Comparison of ENCODE assay signal across 7 cellular contexts in the genomic region with DNA sequence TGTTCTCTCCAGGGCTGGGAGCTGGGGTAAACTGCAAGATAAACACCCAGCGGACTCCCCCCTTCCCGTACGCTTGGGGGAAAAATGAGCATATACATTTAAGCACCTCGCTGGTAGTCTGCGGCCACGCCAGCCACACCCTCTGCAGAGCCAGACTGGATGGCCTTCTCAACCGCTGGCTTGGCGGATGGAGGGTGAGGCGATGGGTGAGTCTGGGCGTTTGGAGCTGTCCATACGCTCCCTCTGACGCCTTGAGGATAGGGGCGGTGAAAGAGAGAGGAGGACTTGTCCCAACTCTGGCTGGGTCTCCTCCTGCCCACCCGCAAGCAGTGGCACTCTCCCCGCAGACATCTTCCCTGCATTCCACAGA. TPM values are rescaled to one million over a fixed set of nuclear protein-coding genes. Genes with fewer than 3 reads are reported as not detected.
DNase-seq lines count a peak whose midpoint lies in the region; ATAC-seq, FAIRE-seq and TF ChIP-seq lines count a peak whose summit lies in the region.

No MANE protein-coding gene starts in this region.

- H3K4me1 ChIP-seq in H9 (ENCODE audit: insufficient read depth, low read length) (peaks cover 10% of the 10 kb centered on the region), left ventricle myocardium inferior (peaks cover 96% of the 10 kb centered on the region), skeletal muscle tissue (ENCODE audit: control insufficient read depth in 3 of 3, insufficient read depth in 3 of 3, low read length in 3 of 3) (peaks cover 65 to 68% (median 68%) of the 10 kb centered on the region in 3 donors)

- H3K27ac ChIP-seq in H9 (ENCODE audit: insufficient read length, low read depth, low read length) (no peak overlapping the region), left ventricle myocardium inferior (replicated peaks) (peak overlapping the region; percentile 91), skeletal muscle tissue (ENCODE audit: low read depth, low read length) (peak overlapping the region; percentile 71)

- H3K27me3 ChIP-seq in H9 (ENCODE audit: insufficient read depth, low read length) (no peaks in the 10 kb centered on the region), left ventricle myocardium inferior (ENCODE audit: low read depth) (no peaks in the 10 kb centered on the region), skeletal muscle tissue (ENCODE audit: control insufficient read depth in 3 of 3, insufficient read depth in 3 of 3, low read length in 3 of 3) (no peaks in the 10 kb centered on the region)

- peak; percentile 3 for ATAC-seq in WTC11

- H2BK20ac ChIP-seq in H9 (ENCODE audit: low read depth, low read length, poor library complexity, severe bottlenecking) = no peak overlapping the region

- no peak overlapping the region for H3K56ac ChIP-seq in H9 (ENCODE audit: insufficient read length, low read depth, low read length)

- H3K4me3 Mint-ChIP-seq in H9 (peak overlapping the region; percentile 79 to 88), WTC11 (peak overlapping the region; percentile 79)

- no peak overlapping the region for H4K5ac ChIP-seq in H9 (ENCODE audit: insufficient read length, low read depth, low read length)

- no peak overlapping the region for H4K91ac ChIP-seq in H9 (ENCODE audit: insufficient read length, low read depth, low read length)

- FAIRE-seq in frontal cortex (lab: Jason Lieb, UNC) (no peak), GM19239 (lab: Jason Lieb, UNC) (no peak)

- no peak overlapping the region for H3T11ph ChIP-seq in H9 (ENCODE audit: low read length)

- H3K27me3 Mint-ChIP-seq in H9 (ENCODE audit: low read depth) (peaks cover 22% of the 10 kb centered on the region), WTC11 (ENCODE audit: low read depth) (peaks cover 22% of the 10 kb centered on the region)

- H3K4ac ChIP-seq in H9 (ENCODE audit: low read depth, low read length) = no peak overlapping the region

- peaks cover 15% of the 10 kb centered on the region for H3K23me2 ChIP-seq in H9 (ENCODE audit: insufficient read length, low read depth, low read length, poor library complexity, severe bottlenecking)

- no peak overlapping the region for H3K14ac ChIP-seq in H9 (ENCODE audit: insufficient read depth, low read length)

- peak overlapping the region; percentile 89 for H3K4me2 ChIP-seq in H9 (ENCODE audit: insufficient read depth, insufficient read length, low read length)

- no peak overlapping the region for H2BK15ac ChIP-seq in H9 (ENCODE audit: low read depth, low read length)

- H2BK5ac ChIP-seq in H9 (ENCODE audit: insufficient read length, low read length) = no peak overlapping the region

- no peaks in the 10 kb centered on the region for H3K79me2 ChIP-seq in H9 (ENCODE audit: insufficient read depth, low read length)

- no peaks in the 10 kb centered on the region for H4K20me1 ChIP-seq in H9 (ENCODE audit: control insufficient read depth, insufficient read depth, insufficient read length)

- no peak overlapping the region for H2AFZ ChIP-seq in H9 (ENCODE audit: low read length)

- TF ChIP-seq CTCF in H9 (conservative IDR thresholded peaks at IDR 0.05) = no peak
- no peak for TF ChIP-seq CTCF in WTC11 (IDR thresholded peaks at IDR 0.05)
- TF ChIP-seq CTCF in left ventricle myocardium inferior (IDR thresholded peaks at IDR 0.05; ENCODE audit: borderline replicate concordance) = no peak

- no peaks in the 10 kb centered on the region for H3K9me3 Mint-ChIP-seq in H9
- H3K9me3 Mint-ChIP-seq in WTC11 = no peaks in the 10 kb centered on the region

- H3K4me3 ChIP-seq in left ventricle myocardium inferior (peak overlapping the region; percentile 83), skeletal muscle tissue (ENCODE audit: low read length in 3 of 3) (peak overlapping the region; percentile 78 to 83 (median 82))

- H3K9me3 ChIP-seq in H9 (ENCODE audit: control insufficient read depth, low read depth, low read length) (no peaks in the 10 kb centered on the region), left ventricle myocardium inferior (replicated peaks) (no peaks in the 10 kb centered on the region), skeletal muscle tissue (ENCODE audit: control insufficient read depth in 3 of 3, low read length in 3 of 3) (no peaks in the 10 kb centered on the region)

- H3K9ac ChIP-seq in H9 (ENCODE audit: extremely low read depth, insufficient read length, low read length) (no peak overlapping the region), skeletal muscle tissue (ENCODE audit: low read depth in 1 of 3, low read length in 3 of 3) (peak overlapping the region; percentile 59 to 84 (median 67))

- CTCF ChIA-PET in WTC11 (lab: Charles Lee) = interaction anchor here (0.9 to 3.7 kb wide), 22 partner anchors 7 to 197 kb away, joined by 3 to 67 read pairs (median 5); partner anchors contain the start of gene PDK2

- H3K36me3 Mint-ChIP-seq in H9 (ENCODE audit: insufficient read depth in 1 of 3, low read depth in 3 of 3) (no peaks in the 10 kb centered on the region), WTC11 (no peaks in the 10 kb centered on the region)

- H3K36me3 ChIP-seq in left ventricle myocardium inferior (no peaks in the 10 kb centered on the region), skeletal muscle tissue (ENCODE audit: control insufficient read depth in 3 of 3, insufficient read depth in 3 of 3, low read length in 3 of 3) (no peaks in the 10 kb centered on the region)

- H3K27ac Mint-ChIP-seq in H9 = no peak overlapping the region
- H3K27ac Mint-ChIP-seq in WTC11 = no peak overlapping the region; the same call in 1 of the 2 replicates

- WGBS in H9 (ENCODE audit: extremely low coverage, insufficient read length, low lambda C conversion rate) = no CpG with 5 or more reads among the region's 15 CpGs

- POLR2A ChIA-PET in WTC11 (lab: Charles Lee) = interaction anchor here (1.2 to 2.7 kb wide), 3 partner anchors 29 to 34 kb away, joined by 3 to 15 read pairs (median 5); no protein-coding TSS in a partner anchor

- intact Hi-C loops in left ventricle myocardium inferior (cut with micrococcal nuclease) = no loop called here

- no peaks in the 10 kb centered on the region for H3K79me1 ChIP-seq in H9 (ENCODE audit: insufficient read depth, low read depth, low read length, poor library complexity, severe bottlenecking)

- H3K18ac ChIP-seq in H9 (ENCODE audit: insufficient read length, low read depth, low read length) = no peak overlapping the region

- H3K23ac ChIP-seq in H9 (ENCODE audit: insufficient read length, low read depth, low read length) = no peak overlapping the region

- H2BK12ac ChIP-seq in H9 (ENCODE audit: insufficient read length, low read depth, low read length) = no peak overlapping the region

- H3K4me1 Mint-ChIP-seq in H9 (peaks cover 41 to 49% of the 10 kb centered on the region in 2 experiments), WTC11 (peaks cover 45% of the 10 kb centered on the region)

- H2BK120ac ChIP-seq in H9 (ENCODE audit: low read depth, low read length, poor library complexity, severe bottlenecking) = no peak overlapping the region

- no peak overlapping the region for H4K8ac ChIP-seq in H9 (replicated peaks; ENCODE audit: insufficient read length, low read depth, low read length)

- no peak overlapping the region for H2AK5ac ChIP-seq in H9 (ENCODE audit: insufficient read length, low read length)

- DNase-seq in H9 (peak; percentile 67), WTC11 (ENCODE audit: low spot score) (peak; percentile 41), left ventricle myocardium inferior (no peak), frontal cortex (ENCODE audit: low spot score in 2 of 2) (no peak), GM19239 (ENCODE audit: insufficient read length, low spot score) (no peak), SKM-1 treated with dmso at 0.1 percent for 144 hours (lab: John Stamatoyannopoulos, UW; ENCODE audit: unreplicated experiment) (no peak)

TF ChIP-seq in WTC11, 78 proteins besides CTCF, POLR2A, EP300 and RAD21 (continues in another document):
- TF ChIP-seq ZBTB21 (CRISPR knock-in tag; IDR thresholded peaks at IDR 0.05; ENCODE audit: borderline replicate concordance) = no peak
- TF ChIP-seq ZNF138 (CRISPR knock-in tag; conservative IDR thresholded peaks at IDR 0.05) = no peak
- TF ChIP-seq, protein P1, sequence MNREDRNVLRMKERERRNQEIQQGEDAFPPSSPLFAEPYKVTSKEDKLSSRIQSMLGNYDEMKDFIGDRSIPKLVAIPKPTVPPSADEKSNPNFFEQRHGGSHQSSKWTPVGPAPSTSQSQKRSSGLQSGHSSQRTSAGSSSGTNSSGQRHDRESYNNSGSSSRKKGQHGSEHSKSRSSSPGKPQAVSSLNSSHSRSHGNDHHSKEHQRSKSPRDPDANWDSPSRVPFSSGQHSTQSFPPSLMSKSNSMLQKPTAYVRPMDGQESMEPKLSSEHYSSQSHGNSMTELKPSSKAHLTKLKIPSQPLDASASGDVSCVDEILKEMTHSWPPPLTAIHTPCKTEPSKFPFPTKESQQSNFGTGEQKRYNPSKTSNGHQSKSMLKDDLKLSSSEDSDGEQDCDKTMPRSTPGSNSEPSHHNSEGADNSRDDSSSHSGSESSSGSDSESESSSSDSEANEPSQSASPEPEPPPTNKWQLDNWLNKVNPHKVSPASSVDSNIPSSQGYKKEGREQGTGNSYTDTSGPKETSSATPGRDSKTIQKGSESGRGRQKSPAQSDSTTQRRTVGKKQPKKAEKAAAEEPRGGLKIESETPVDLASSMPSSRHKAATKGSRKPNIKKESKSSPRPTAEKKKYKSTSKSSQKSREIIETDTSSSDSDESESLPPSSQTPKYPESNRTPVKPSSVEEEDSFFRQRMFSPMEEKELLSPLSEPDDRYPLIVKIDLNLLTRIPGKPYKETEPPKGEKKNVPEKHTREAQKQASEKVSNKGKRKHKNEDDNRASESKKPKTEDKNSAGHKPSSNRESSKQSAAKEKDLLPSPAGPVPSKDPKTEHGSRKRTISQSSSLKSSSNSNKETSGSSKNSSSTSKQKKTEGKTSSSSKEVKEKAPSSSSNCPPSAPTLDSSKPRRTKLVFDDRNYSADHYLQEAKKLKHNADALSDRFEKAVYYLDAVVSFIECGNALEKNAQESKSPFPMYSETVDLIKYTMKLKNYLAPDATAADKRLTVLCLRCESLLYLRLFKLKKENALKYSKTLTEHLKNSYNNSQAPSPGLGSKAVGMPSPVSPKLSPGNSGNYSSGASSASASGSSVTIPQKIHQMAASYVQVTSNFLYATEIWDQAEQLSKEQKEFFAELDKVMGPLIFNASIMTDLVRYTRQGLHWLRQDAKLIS (CRISPR knock-in tag; IDR thresholded peaks at IDR 0.05; ENCODE audit: borderline replicate concordance) = no peak
- TF ChIP-seq EMX1 (CRISPR knock-in tag; IDR thresholded peaks at IDR 0.05) = no peak

RNA-seq across cellular contexts. Expression of gene ITGA3, which starts 1.0 kb away (rescaled TPM):
- 22.5 and 22.7 TPM in 2 replicates for total RNA-seq in H9 (2021)
- total RNA-seq in WTC11 (2021) = 35.3 to 44.2 TPM (median 35.5 TPM) in 3 replicates
- total RNA-seq in left ventricle myocardium inferior = 17.0 TPM
- total RNA-seq in skeletal muscle tissue = 27.7 TPM
- 20.0 TPM for total RNA-seq in frontal cortex

RNA-seq across cellular contexts. Expression of gene PDK2, which starts 38.2 kb away (rescaled TPM):
- total RNA-seq in H9 (2021) = 16.2 and 19.9 TPM in 2 replicates
- total RNA-seq in WTC11 (2021) = 16.6 to 21.3 TPM (median 19.8 TPM) in 3 replicates
- 206 TPM for total RNA-seq in left ventricle myocardium inferior
- 18.8 TPM for total RNA-seq in skeletal muscle tissue
- 11.8 TPM for total RNA-seq in frontal cortex

Comparison
In these comparisons a context has a peak if more than half of its experiments do, and no peak if none do; other contexts are left out.
1. DNase-seq: peak in H9 (single experiment) and WTC11 (single experiment); none in left ventricle myocardium inferior (single experiment), frontal cortex (0 of 2), GM19239 (single experiment) and SKM-1 treated with dmso at 0.1 percent for 144 hours (single experiment).